In the genomic region with DNA sequence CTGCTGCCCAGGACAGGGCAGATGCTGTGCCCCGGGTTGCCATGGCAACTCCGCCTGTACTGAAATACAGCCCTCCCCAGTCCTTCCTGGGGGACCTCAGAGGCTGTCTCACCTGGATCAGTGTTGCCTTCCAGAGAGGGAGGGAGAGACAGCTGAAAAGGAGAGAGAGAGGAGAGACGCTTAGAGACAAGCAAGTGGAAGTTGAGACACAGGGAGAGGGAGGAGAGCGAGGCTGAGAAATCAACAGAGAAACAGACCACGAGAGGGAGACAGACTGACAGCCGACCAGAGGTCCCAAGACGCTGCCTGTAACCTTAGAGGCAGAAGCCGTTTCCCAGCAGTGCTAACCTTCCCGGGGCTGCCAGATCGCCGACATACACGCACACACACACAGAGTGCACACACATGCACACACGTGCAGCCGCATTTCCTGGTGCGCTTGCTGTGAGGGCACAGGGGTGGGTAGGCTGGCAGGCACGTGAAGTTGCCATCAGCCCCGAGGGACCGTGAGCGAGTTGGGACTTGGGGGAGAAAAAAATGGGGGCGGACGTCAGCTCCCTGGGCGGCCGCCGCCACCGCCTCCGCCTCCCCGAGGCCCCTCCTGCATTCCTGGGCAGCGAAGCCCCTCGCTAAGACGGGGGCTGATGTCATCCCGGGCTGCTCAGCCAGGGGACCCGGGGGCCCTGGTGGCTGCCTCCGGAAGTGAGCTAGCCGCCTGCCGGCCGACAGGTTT, we compare ENCODE assay signal across 8 cellular contexts.
A peak's percentile ranks its signal among the peaks of the same experiment; 100 is the strongest.
DNase-seq lines count a peak whose midpoint lies in the region; ATAC-seq and TF ChIP-seq lines count a peak whose summit lies in the region.

No MANE protein-coding gene starts in this region.

- DNase-seq in A673 (ENCODE audit: low spot score): peak; percentile 79
- peak; percentile 64 for DNase-seq in GM19238 (ENCODE audit: insufficient read length, low spot score)
- DNase-seq in NCI-H2171 (lab: John Stamatoyannopoulos, UW): peak; percentile 93
- peak; percentile 80 for DNase-seq in WTC11 (ENCODE audit: low spot score)
- peak; percentile 88 to 91 for DNase-seq in cardiac fibroblast (ENCODE audit: low read depth in 2 of 2)
- peak; percentile 89 for DNase-seq in iris pigment epithelial cell (ENCODE audit: low read depth)
- peak; percentile 60 for DNase-seq in smooth muscle cell of the brain vasculature (ENCODE audit: low read depth, low spot score)

- H3K27ac Mint-ChIP-seq in WTC11: peak overlapping the region; percentile 91

- no peaks in the 10 kb centered on the region for H3K9me3 Mint-ChIP-seq in WTC11

- H3K4me3 Mint-ChIP-seq in WTC11: peak overlapping the region; percentile 73

- CTCF ChIA-PET in A673 (lab: Charles Lee) (interaction anchor here (0.6 to 1.2 kb wide), 3 partner anchors 9 to 53 kb away, joined by 4 to 8 read pairs (median 5); no protein-coding TSS in a partner anchor), WTC11 (lab: Charles Lee) (interaction anchor here (0.6 to 4.3 kb wide), 40 partner anchors 8 to 662 kb away, joined by 3 to 81 read pairs (median 4); no protein-coding TSS in a partner anchor)

- BruUV-seq in A673 (replicated peaks; lab: Mats Ljungman, UMichigan): no TSS peak

- H3K4me3 ChIP-seq in A673 (ENCODE audit: low read depth, low read length, poor library complexity, severe bottlenecking) (peak overlapping the region; percentile 49), cardiac fibroblast (replicated peaks in 1 of 2; ENCODE audit: low read depth in 2 of 2, low read length in 2 of 2) (peak overlapping the region; percentile 60 to 64)

- POLR2A ChIA-PET in A673 (lab: Charles Lee; ENCODE audit: low non-redundant PET): no interaction called here
- POLR2A ChIA-PET in WTC11 (lab: Charles Lee): interaction anchor here (1.1 to 1.5 kb wide), 2 partner anchors 13 to 37 kb away, joined by 5 read pairs; no protein-coding TSS in a partner anchor

- H3K4me1 Mint-ChIP-seq in WTC11: peaks cover 33% of the 10 kb centered on the region

- peak; percentile 82 for ATAC-seq in WTC11
- no peak for ATAC-seq in GM18870 (IDR thresholded peaks at IDR 0.05; ENCODE audit: unreplicated experiment)

- intact Hi-C loops in A673 (cut with micrococcal nuclease; ENCODE audit: unreplicated experiment): loop anchor here (1.0 kb wide), 1 partner anchor 30 kb away; no protein-coding TSS in a partner anchor

- peaks cover 4% of the 10 kb centered on the region for H3K4me1 ChIP-seq in A673 (ENCODE audit: insufficient read depth, low read length, poor library complexity, severe bottlenecking)

- H3K36me3 Mint-ChIP-seq in WTC11: no peaks in the 10 kb centered on the region

- H3K27ac ChIP-seq in A673 (ENCODE audit: low read depth, low read length, poor library complexity, severe bottlenecking): no peak overlapping the region

- no peaks in the 10 kb centered on the region for H3K27me3 ChIP-seq in A673 (replicated peaks; ENCODE audit: insufficient read depth, low read depth, low read length, poor library complexity)

- TF ChIP-seq CTCF in A673 (conservative IDR thresholded peaks at IDR 0.05; ENCODE audit: low read depth, low read length): peak; percentile 67
- 0 out of 2 replicates have a peak, but pooled peaks have one; percentile 3 for TF ChIP-seq CTCF in WTC11 (IDR thresholded peaks at IDR 0.05)
- TF ChIP-seq CTCF in cardiac fibroblast (IDR thresholded peaks at IDR 0.05; ENCODE audit: low read depth, low read length): peak; percentile 72

- H3K36me3 ChIP-seq in A673 (ENCODE audit: insufficient read depth, low read length, poor library complexity, severe bottlenecking): no peaks in the 10 kb centered on the region

- H3K9me3 ChIP-seq in A673 (ENCODE audit: low read depth, low read length, poor library complexity, severe bottlenecking): no peaks in the 10 kb centered on the region

- no peaks in the 10 kb centered on the region for H3K27me3 Mint-ChIP-seq in WTC11 (ENCODE audit: low read depth)

TF ChIP-seq in WTC11, 78 proteins besides CTCF, POLR2A, EP300 and RAD21 (continues in another document):
- TF ChIP-seq RELA (CRISPR knock-in tag; IDR thresholded peaks at IDR 0.05; ENCODE audit: borderline replicate concordance) (no peak), NFATC4 (CRISPR knock-in tag; IDR thresholded peaks at IDR 0.05) (no peak), JAZF1 (CRISPR knock-in tag; IDR thresholded peaks at IDR 0.05) (no peak), CREM (CRISPR knock-in tag; IDR thresholded peaks at IDR 0.05) (0 out of 2 replicates have a peak, but pooled peaks have one; percentile 23), ZNF232 (CRISPR knock-in tag; IDR thresholded peaks at IDR 0.05) (no peak), TEAD4 (CRISPR knock-in tag; IDR thresholded peaks at IDR 0.05) (no peak), ZNF219 (CRISPR knock-in tag; IDR thresholded peaks at IDR 0.05; ENCODE audit: borderline replicate concordance) (no peak), TEAD1 (CRISPR knock-in tag; IDR thresholded peaks at IDR 0.05) (no peak; the same call in 1 of the 2 replicates), FOXK1 (CRISPR knock-in tag; IDR thresholded peaks at IDR 0.05) (peak; percentile 69; the same call in 1 of the 2 replicates), ATF1 (CRISPR knock-in tag; IDR thresholded peaks at IDR 0.05) (no peak)
- TF ChIP-seq, protein P1, sequence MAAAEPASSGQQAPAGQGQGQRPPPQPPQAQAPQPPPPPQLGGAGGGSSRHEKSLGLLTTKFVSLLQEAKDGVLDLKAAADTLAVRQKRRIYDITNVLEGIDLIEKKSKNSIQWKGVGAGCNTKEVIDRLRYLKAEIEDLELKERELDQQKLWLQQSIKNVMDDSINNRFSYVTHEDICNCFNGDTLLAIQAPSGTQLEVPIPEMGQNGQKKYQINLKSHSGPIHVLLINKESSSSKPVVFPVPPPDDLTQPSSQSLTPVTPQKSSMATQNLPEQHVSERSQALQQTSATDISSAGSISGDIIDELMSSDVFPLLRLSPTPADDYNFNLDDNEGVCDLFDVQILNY (CRISPR knock-in tag; IDR thresholded peaks at IDR 0.05): no peak
- TF ChIP-seq, protein P2, sequence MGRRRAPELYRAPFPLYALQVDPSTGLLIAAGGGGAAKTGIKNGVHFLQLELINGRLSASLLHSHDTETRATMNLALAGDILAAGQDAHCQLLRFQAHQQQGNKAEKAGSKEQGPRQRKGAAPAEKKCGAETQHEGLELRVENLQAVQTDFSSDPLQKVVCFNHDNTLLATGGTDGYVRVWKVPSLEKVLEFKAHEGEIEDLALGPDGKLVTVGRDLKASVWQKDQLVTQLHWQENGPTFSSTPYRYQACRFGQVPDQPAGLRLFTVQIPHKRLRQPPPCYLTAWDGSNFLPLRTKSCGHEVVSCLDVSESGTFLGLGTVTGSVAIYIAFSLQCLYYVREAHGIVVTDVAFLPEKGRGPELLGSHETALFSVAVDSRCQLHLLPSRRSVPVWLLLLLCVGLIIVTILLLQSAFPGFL (CRISPR knock-in tag; IDR thresholded peaks at IDR 0.05; ENCODE audit: borderline replicate concordance): no peak
- TF ChIP-seq, protein P3, sequence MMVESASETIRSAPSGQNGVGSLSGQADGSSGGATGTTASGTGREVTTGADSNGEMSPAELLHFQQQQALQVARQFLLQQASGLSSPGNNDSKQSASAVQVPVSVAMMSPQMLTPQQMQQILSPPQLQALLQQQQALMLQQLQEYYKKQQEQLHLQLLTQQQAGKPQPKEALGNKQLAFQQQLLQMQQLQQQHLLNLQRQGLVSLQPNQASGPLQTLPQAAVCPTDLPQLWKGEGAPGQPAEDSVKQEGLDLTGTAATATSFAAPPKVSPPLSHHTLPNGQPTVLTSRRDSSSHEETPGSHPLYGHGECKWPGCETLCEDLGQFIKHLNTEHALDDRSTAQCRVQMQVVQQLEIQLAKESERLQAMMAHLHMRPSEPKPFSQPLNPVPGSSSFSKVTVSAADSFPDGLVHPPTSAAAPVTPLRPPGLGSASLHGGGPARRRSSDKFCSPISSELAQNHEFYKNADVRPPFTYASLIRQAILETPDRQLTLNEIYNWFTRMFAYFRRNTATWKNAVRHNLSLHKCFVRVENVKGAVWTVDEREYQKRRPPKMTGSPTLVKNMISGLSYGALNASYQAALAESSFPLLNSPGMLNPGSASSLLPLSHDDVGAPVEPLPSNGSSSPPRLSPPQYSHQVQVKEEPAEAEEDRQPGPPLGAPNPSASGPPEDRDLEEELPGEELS (CRISPR knock-in tag; IDR thresholded peaks at IDR 0.05): 0 out of 2 replicates have a peak, but pooled peaks have one; percentile 22
- TF ChIP-seq, protein P4, sequence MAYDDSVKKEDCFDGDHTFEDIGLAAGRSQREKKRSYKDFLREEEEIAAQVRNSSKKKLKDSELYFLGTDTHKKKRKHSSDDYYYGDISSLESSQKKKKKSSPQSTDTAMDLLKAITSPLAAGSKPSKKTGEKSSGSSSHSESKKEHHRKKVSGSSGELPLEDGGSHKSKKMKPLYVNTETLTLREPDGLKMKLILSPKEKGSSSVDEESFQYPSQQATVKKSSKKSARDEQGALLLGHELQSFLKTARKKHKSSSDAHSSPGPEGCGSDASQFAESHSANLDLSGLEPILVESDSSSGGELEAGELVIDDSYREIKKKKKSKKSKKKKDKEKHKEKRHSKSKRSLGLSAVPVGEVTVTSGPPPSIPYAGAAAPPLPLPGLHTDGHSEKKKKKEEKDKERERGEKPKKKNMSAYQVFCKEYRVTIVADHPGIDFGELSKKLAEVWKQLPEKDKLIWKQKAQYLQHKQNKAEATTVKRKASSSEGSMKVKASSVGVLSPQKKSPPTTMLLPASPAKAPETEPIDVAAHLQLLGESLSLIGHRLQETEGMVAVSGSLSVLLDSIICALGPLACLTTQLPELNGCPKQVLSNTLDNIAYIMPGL (CRISPR knock-in tag; IDR thresholded peaks at IDR 0.05): 0 out of 2 replicates have a peak, but pooled peaks have one; percentile 81
- TF ChIP-seq, protein P5, sequence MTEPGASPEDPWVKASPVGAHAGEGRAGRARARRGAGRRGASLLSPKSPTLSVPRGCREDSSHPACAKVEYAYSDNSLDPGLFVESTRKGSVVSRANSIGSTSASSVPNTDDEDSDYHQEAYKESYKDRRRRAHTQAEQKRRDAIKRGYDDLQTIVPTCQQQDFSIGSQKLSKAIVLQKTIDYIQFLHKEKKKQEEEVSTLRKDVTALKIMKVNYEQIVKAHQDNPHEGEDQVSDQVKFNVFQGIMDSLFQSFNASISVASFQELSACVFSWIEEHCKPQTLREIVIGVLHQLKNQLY (CRISPR knock-in tag; IDR thresholded peaks at IDR 0.05): no peak
- TF ChIP-seq, protein P6, sequence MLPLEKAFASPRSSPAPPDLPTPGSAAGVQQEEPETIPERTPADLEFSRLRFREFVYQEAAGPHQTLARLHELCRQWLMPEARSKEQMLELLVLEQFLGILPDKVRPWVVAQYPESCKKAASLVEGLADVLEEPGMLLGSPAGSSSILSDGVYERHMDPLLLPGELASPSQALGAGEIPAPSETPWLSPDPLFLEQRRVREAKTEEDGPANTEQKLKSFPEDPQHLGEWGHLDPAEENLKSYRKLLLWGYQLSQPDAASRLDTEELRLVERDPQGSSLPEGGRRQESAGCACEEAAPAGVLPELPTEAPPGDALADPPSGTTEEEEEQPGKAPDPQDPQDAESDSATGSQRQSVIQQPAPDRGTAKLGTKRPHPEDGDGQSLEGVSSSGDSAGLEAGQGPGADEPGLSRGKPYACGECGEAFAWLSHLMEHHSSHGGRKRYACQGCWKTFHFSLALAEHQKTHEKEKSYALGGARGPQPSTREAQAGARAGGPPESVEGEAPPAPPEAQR (CRISPR knock-in tag; IDR thresholded peaks at IDR 0.05): no peak

Comparison
In these comparisons a context has a peak if more than half of its experiments do, and no peak if none do; other contexts are left out.
1. CTCF ChIP-seq: peak in every context shown above with its lines; median percentile 72 in cardiac fibroblast; 67 in A673; 3 in WTC11.